In the genomic region with DNA sequence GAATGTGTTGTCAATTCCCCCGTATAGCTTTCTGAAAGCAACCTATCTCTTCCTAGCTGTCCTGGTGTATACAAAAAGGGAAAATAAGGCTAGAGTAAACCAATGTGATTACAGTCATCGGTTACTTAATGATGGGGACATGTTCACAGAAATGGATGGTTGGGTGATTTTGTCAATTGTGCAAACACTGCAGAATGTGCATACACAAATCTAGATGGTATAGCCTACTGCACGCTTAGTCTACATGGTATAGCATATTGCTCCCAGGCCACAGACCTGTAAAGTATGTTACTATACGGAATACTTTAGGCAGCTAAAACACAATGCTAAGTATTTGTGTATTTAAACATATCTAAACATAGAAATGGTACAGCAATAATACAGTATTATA, we compare ENCODE assay signal across 15 cellular contexts. TPM values are rescaled to one million over a fixed set of nuclear protein-coding genes. Genes with fewer than 3 reads are reported as not detected.
DNase-seq lines count a peak whose midpoint lies in the region; ATAC-seq and TF ChIP-seq lines count a peak whose summit lies in the region.
"Had no signal": no experiment of that assay in that cellular context is flagged by ENCODE, and none has a peak within 500 bp of the region (broad histone marks: within the 10 kb centered on the region; RNA-seq: fewer than 3 reads in every experiment).

No MANE protein-coding gene starts in this region.

- TF ChIP-seq CTCF in Calu3 (IDR thresholded peaks at IDR 0.05; ENCODE audit: unreplicated experiment): no peak

- H3K4me1 Mint-ChIP-seq in activated T-cell treated with anti-CD3 and anti-CD28 coated beads, Interleukin-2, amount 50 U/mL, for 4 hours (ENCODE audit: low read depth): peaks cover 37% of the 10 kb centered on the region
- peaks cover 17% of the 10 kb centered on the region for H3K4me1 Mint-ChIP-seq in stimulated activated memory B cell treated with anti-CD40 and anti-IgM and Interleukin-4, amounts not matched to agents 10 μg/mL and 1 μg/mL and 100 μg/mL, for 72 hours
- peaks cover 15% of the 10 kb centered on the region for H3K4me1 Mint-ChIP-seq in Calu3 (ENCODE audit: low read depth, unreplicated experiment)
- H3K4me1 Mint-ChIP-seq: nephron had no signal

- no peak for ATAC-seq in activated T-cell treated with anti-CD3 and anti-CD28 coated beads, Interleukin-2, amount 50 U/mL, for 4 hours
- ATAC-seq in HG03354 (IDR thresholded peaks at IDR 0.05; ENCODE audit: poor library complexity, severe bottlenecking, unreplicated experiment): peak; percentile 30
- no peak for ATAC-seq in stimulated activated memory B cell treated with anti-CD40 and anti-IgM and Interleukin-4, amounts not matched to agents 10 μg/mL and 1 μg/mL and 100 μg/mL, for 72 hours
- ATAC-seq in HG02870 (IDR thresholded peaks at IDR 0.05; ENCODE audit: unreplicated experiment): no peak
- ATAC-seq: sciatic nerve had no signal

- peak overlapping the region; percentile 20 for H3K4me3 Mint-ChIP-seq in activated T-cell treated with anti-CD3 and anti-CD28 coated beads, Interleukin-2, amount 50 U/mL, for 4 hours
- H3K4me3 Mint-ChIP-seq in stimulated activated memory B cell treated with anti-CD40 and anti-IgM and Interleukin-4, amounts not matched to agents 10 μg/mL and 1 μg/mL and 100 μg/mL, for 72 hours: no peak overlapping the region
- H3K4me3 Mint-ChIP-seq in Calu3 (ENCODE audit: low read depth, unreplicated experiment): no peak overlapping the region
- H3K4me3 Mint-ChIP-seq: nephron had no signal

- H3K9me3 Mint-ChIP-seq in activated T-cell treated with anti-CD3 and anti-CD28 coated beads, Interleukin-2, amount 50 U/mL, for 4 hours: no peaks in the 10 kb centered on the region
- H3K9me3 Mint-ChIP-seq in stimulated activated memory B cell treated with anti-CD40 and anti-IgM and Interleukin-4, amounts not matched to agents 10 μg/mL and 1 μg/mL and 100 μg/mL, for 72 hours: peaks cover 8% of the 10 kb centered on the region
- no peaks in the 10 kb centered on the region for H3K9me3 Mint-ChIP-seq in Calu3 (ENCODE audit: low read depth, unreplicated experiment)
- H3K9me3 Mint-ChIP-seq: nephron had no signal

- no peaks in the 10 kb centered on the region for H3K27me3 Mint-ChIP-seq in activated T-cell treated with anti-CD3 and anti-CD28 coated beads, Interleukin-2, amount 50 U/mL, for 4 hours (ENCODE audit: low read depth)
- H3K27me3 Mint-ChIP-seq in stimulated activated memory B cell treated with anti-CD40 and anti-IgM and Interleukin-4, amounts not matched to agents 10 μg/mL and 1 μg/mL and 100 μg/mL, for 72 hours: no peaks in the 10 kb centered on the region
- no peaks in the 10 kb centered on the region for H3K27me3 Mint-ChIP-seq in Calu3 (ENCODE audit: unreplicated experiment)

- DNase-seq in activated T-cell treated with anti-CD3 and anti-CD28 coated beads, Interleukin-2, amount 50 U/mL, for 4 hours: no peak
- no peak for DNase-seq in activated T-cell treated with anti-CD3 and anti-CD28 coated beads, Interleukin-2, amount 50 U/mL, for 1 hour
- DNase-seq in pons (ENCODE audit: low spot score): no peak
- no peak for DNase-seq in Calu3
- DNase-seq: NCI-H1436 treated with DMSO at 0.1 percent for 48 hours, NCI-H526, upper lobe of left lung had no signal

- no peaks in the 10 kb centered on the region for H3K36me3 Mint-ChIP-seq in activated T-cell treated with anti-CD3 and anti-CD28 coated beads, Interleukin-2, amount 50 U/mL, for 4 hours (ENCODE audit: insufficient read depth)
- no peaks in the 10 kb centered on the region for H3K36me3 Mint-ChIP-seq in stimulated activated memory B cell treated with anti-CD40 and anti-IgM and Interleukin-4, amounts not matched to agents 10 μg/mL and 1 μg/mL and 100 μg/mL, for 72 hours
- H3K36me3 Mint-ChIP-seq in Calu3 (ENCODE audit: insufficient read depth, unreplicated experiment): no peaks in the 10 kb centered on the region

- CTCF ChIA-PET in Calu3 (lab: Charles Lee): interaction anchor here (0.9 kb wide), 1 partner anchor 107 kb away, joined by 4 read pairs; no protein-coding TSS in a partner anchor

- intact Hi-C loops in Calu3 (cut with micrococcal nuclease; ENCODE audit: unreplicated experiment): loop anchor here (5.0 kb wide), 1 partner anchor 44 kb away; a partner anchor contains a TSS

- no TSS peak for BruUV-seq in Calu3 (replicated peaks; lab: Mats Ljungman, UMichigan)

- H3K27ac Mint-ChIP-seq in stimulated activated memory B cell treated with anti-CD40 and anti-IgM and Interleukin-4, amounts not matched to agents 10 μg/mL and 1 μg/mL and 100 μg/mL, for 72 hours: peak overlapping the region; percentile 83
- no peak overlapping the region for H3K27ac Mint-ChIP-seq in Calu3 (ENCODE audit: unreplicated experiment)
- H3K27ac Mint-ChIP-seq: nephron had no signal

- peak overlapping the region; percentile 26 for H3K27ac ChIP-seq in angular gyrus (ENCODE audit: low read depth, low read length)
- H3K27ac ChIP-seq: upper lobe of left lung had no signal

RNA-seq across cellular contexts. Expression of a gene that starts 5.1 kb away (rescaled TPM):
- total RNA-seq in activated T-cell treated with anti-CD3 and anti-CD28 coated beads, Interleukin-2, amount 50 U/mL, for 4 hours: under 1 TPM; 0.15 to 0.71 (median 0.19) TPM
- not detected in 2 replicates for total RNA-seq in Calu3 (2022)
- total RNA-seq: Daoy, dermis microvascular lymphatic vessel endothelial cell had no signal

RNA-seq across cellular contexts. Expression of a gene that starts 42.2 kb away (rescaled TPM):
- total RNA-seq in activated T-cell treated with anti-CD3 and anti-CD28 coated beads, Interleukin-2, amount 50 U/mL, for 4 hours: 10 to 100 TPM; 20.7 to 33.2 (median 26.8) TPM
- total RNA-seq in Calu3 (2022): 30.0 and 30.2 TPM in 2 replicates
